ENCODE assay signal across 8 cellular contexts in the genomic region with DNA sequence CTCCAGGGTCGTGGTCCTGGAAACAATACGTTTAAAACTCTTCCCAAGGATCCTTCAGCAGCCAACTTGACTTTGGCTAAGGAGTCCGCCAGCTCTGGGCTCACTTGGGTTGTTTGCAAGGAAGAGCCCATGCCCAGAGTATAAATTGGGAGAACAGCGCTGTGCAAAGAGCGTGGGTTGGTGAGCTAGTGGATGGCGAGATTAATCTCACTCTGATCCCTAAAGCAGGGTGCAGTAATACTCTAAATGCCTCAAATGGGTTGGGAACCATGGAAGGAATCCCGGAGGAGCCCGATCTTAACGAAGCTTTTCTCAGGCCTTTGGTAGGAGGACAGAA. TPM values are rescaled to one million over a fixed set of nuclear protein-coding genes. Genes with fewer than 3 reads are reported as not detected.
DNase-seq lines count a peak whose midpoint lies in the region; ATAC-seq and TF ChIP-seq lines count a peak whose summit lies in the region.

No MANE protein-coding gene starts in this region.

- peak overlapping the region; percentile 93 for H3K27ac Mint-ChIP-seq in activated naive CD8-positive, alpha-beta T cell treated with anti-CD3 and anti-CD28 coated beads, Interleukin-2, amount 10 ng/mL, durations not matched to agents 7 days and 5 days
- H3K27ac Mint-ChIP-seq in stimulated activated naive B cell treated with anti-CD40 and anti-IgM and Interleukin-4, amounts not matched to agents 10 μg/mL and 1 μg/mL and 100 μg/mL, for 72 hours: peak overlapping the region; percentile 97

- peaks cover 16% of the 10 kb centered on the region for H3K36me3 Mint-ChIP-seq in activated naive CD8-positive, alpha-beta T cell treated with anti-CD3 and anti-CD28 coated beads, Interleukin-2, amount 10 ng/mL, durations not matched to agents 7 days and 5 days
- peaks cover 26 to 40% of the 10 kb centered on the region in 2 donors for H3K36me3 Mint-ChIP-seq in stimulated activated naive B cell treated with anti-CD40 and anti-IgM and Interleukin-4, amounts not matched to agents 10 μg/mL and 1 μg/mL and 100 μg/mL, for 72 hours

- no peaks in the 10 kb centered on the region for H3K9me3 Mint-ChIP-seq in activated naive CD8-positive, alpha-beta T cell treated with anti-CD3 and anti-CD28 coated beads, Interleukin-2, amount 10 ng/mL, durations not matched to agents 7 days and 5 days
- peaks cover 4 to 6% of the 10 kb centered on the region in 2 donors for H3K9me3 Mint-ChIP-seq in stimulated activated naive B cell treated with anti-CD40 and anti-IgM and Interleukin-4, amounts not matched to agents 10 μg/mL and 1 μg/mL and 100 μg/mL, for 72 hours

- H3K4me3 ChIP-seq in HEK293 (ENCODE audit: low read depth, low read length) (peak overlapping the region; percentile 19), iPS-15b (ENCODE audit: low read depth, low read length) (peak overlapping the region; percentile 99)

- no peak for DNase-seq in activated naive CD8-positive, alpha-beta T cell treated with anti-CD3 and anti-CD28 coated beads, Interleukin-2, amount 10 ng/mL, durations not matched to agents 7 days and 5 days
- DNase-seq in stimulated activated naive B cell treated with anti-CD40 and anti-IgM and Interleukin-4, amounts not matched to agents 10 μg/mL and 1 μg/mL and 100 μg/mL, for 72 hours: no peak
- no peak for DNase-seq in DMS153 treated with DMSO at 0.1 percent for 48 hours (lab: John Stamatoyannopoulos, UW; ENCODE audit: unreplicated experiment)
- DNase-seq in NAMALWA (ENCODE audit: low spot score): no peak
- DNase-seq in NCI-H2171 treated with DMSO at 0.1 percent for 48 hours (lab: John Stamatoyannopoulos, UW): no peak

- POLR2A ChIA-PET in HEK293 (lab: Yijun Ruan, JAX): interaction anchor here (0.7 to 2.0 kb wide), 5 partner anchors 9 to 755 kb away, joined by 3 to 10 read pairs (median 5); partner anchors contain the start of gene ASNS
- POLR2A ChIA-PET in activated naive CD8-positive, alpha-beta T cell treated with anti-CD3 and anti-CD28 coated beads, Interleukin-2, amount 10 ng/mL, durations not matched to agents 7 days and 5 days (lab: Charles Lee): interaction anchor here (1.0 to 2.0 kb wide), 3 partner anchors 17 to 1086 kb away, joined by 3 to 8 read pairs (median 4); partner anchors contain the start of gene ASNS

- no peaks in the 10 kb centered on the region for H3K27me3 ChIP-seq in iPS-15b (ENCODE audit: control insufficient read depth, insufficient read depth, low read length)

- CTCF ChIA-PET in HEK293 (lab: Yijun Ruan, JAX): interaction anchor here (0.6 to 2.8 kb wide), 9 partner anchors 13 to 1052 kb away, joined by 3 to 15 read pairs (median 3); no protein-coding TSS in a partner anchor

- peak overlapping the region; percentile 59 for H3K27ac ChIP-seq in HEK293 (ENCODE audit: extremely low read depth, low read depth, low read length)

- H3K4me3 Mint-ChIP-seq in activated naive CD8-positive, alpha-beta T cell treated with anti-CD3 and anti-CD28 coated beads, Interleukin-2, amount 10 ng/mL, durations not matched to agents 7 days and 5 days: peak overlapping the region; percentile 92
- H3K4me3 Mint-ChIP-seq in stimulated activated naive B cell treated with anti-CD40 and anti-IgM and Interleukin-4, amounts not matched to agents 10 μg/mL and 1 μg/mL and 100 μg/mL, for 72 hours: peak overlapping the region; percentile 93 to 97

- no peaks in the 10 kb centered on the region for H3K27me3 Mint-ChIP-seq in activated naive CD8-positive, alpha-beta T cell treated with anti-CD3 and anti-CD28 coated beads, Interleukin-2, amount 10 ng/mL, durations not matched to agents 7 days and 5 days
- H3K27me3 Mint-ChIP-seq in stimulated activated naive B cell treated with anti-CD40 and anti-IgM and Interleukin-4, amounts not matched to agents 10 μg/mL and 1 μg/mL and 100 μg/mL, for 72 hours: no peaks in the 10 kb centered on the region

- H3K4me1 ChIP-seq in HEK293 (ENCODE audit: control insufficient read depth, insufficient read depth, low read length) (no peaks in the 10 kb centered on the region), iPS-15b (ENCODE audit: control insufficient read depth, insufficient read depth, low read length) (peaks cover 2% of the 10 kb centered on the region)

- no peak for ATAC-seq in activated naive CD8-positive, alpha-beta T cell treated with anti-CD3 and anti-CD28 coated beads, Interleukin-2, amount 10 ng/mL, durations not matched to agents 7 days and 5 days (ENCODE audit: low read depth)
- no peak for ATAC-seq in stimulated activated naive B cell treated with anti-CD40 and anti-IgM and Interleukin-4, amounts not matched to agents 10 μg/mL and 1 μg/mL and 100 μg/mL, for 72 hours (replicated peaks)
- no peak for ATAC-seq in HG03025 (IDR thresholded peaks at IDR 0.05; ENCODE audit: low FRiP score, unreplicated experiment)

- peak overlapping the region; percentile 79 for H3K9ac ChIP-seq in iPS-15b (ENCODE audit: low read depth, low read length)

- H3K9me3 ChIP-seq in HEK293 (ENCODE audit: control insufficient read depth, insufficient read depth, low read depth, low read length) (no peaks in the 10 kb centered on the region), iPS-15b (ENCODE audit: control insufficient read depth, insufficient read depth, low read length) (no peaks in the 10 kb centered on the region)

- H3K4me1 Mint-ChIP-seq in activated naive CD8-positive, alpha-beta T cell treated with anti-CD3 and anti-CD28 coated beads, Interleukin-2, amount 10 ng/mL, durations not matched to agents 7 days and 5 days: peaks cover 26% of the 10 kb centered on the region
- H3K4me1 Mint-ChIP-seq in stimulated activated naive B cell treated with anti-CD40 and anti-IgM and Interleukin-4, amounts not matched to agents 10 μg/mL and 1 μg/mL and 100 μg/mL, for 72 hours: peaks cover 28 to 67% of the 10 kb centered on the region in 2 donors

- no peaks in the 10 kb centered on the region for H3K36me3 ChIP-seq in HEK293 (ENCODE audit: control insufficient read depth in 2 of 2, insufficient read depth in 1 of 2, low read length in 2 of 2)
- no peaks in the 10 kb centered on the region for H3K36me3 ChIP-seq in iPS-15b (ENCODE audit: control insufficient read depth, insufficient read depth, low read length)

- no peak for TF ChIP-seq CTCF in HEK293 (tag by site-specific recombination; IDR thresholded peaks at IDR 0.05)

TF ChIP-seq in HEK293, 187 proteins besides CTCF, POLR2A, EP300 and RAD21:
- TF ChIP-seq MZF1 (tag by site-specific recombination; IDR thresholded peaks at IDR 0.05; ENCODE audit: borderline replicate concordance) (peak; percentile 23; the same call in 1 of the 2 replicates), ZSCAN30 (tag by site-specific recombination; IDR thresholded peaks at IDR 0.05) (no peak), ZBTB48 (tag by site-specific recombination; IDR thresholded peaks at IDR 0.05) (0 out of 2 replicates have a peak, but pooled peaks have one; percentile 11), ZNF24 (tag by site-specific recombination; IDR thresholded peaks at IDR 0.05) (0 out of 2 replicates have a peak, but pooled peaks have one; percentile 17)

RNA-seq across cellular contexts. Expression of gene SDHAF3, which starts 0.5 kb away (rescaled TPM):
- total RNA-seq in activated naive CD8-positive, alpha-beta T cell treated with anti-CD3 and anti-CD28 coated beads, Interleukin-2, amount 10 ng/mL, durations not matched to agents 7 days and 5 days: 10 to 100 TPM; 20.8 to 22.3 TPM
